Comparison of ENCODE assay signal across 8 cellular contexts in genomic region chr17:76585048-76585648, GRCh38. TPM values are rescaled to one million over a fixed set of nuclear protein-coding genes. Genes with fewer than 3 reads are reported as not detected.
DNase-seq lines count a peak whose midpoint lies in the region; ATAC-seq, FAIRE-seq and TF ChIP-seq lines count a peak whose summit lies in the region.

No MANE protein-coding gene starts in this region.

- FAIRE-seq in GM12891 (lab: Jason Lieb, UNC) = no peak

- H3K4me1 ChIP-seq in CD4-positive, CD25-positive, alpha-beta regulatory T cell (ENCODE audit: control insufficient read depth, insufficient read depth, low read length, poor library complexity, severe bottlenecking) = peaks cover 19% of the 10 kb centered on the region
- H3K4me1 ChIP-seq in muscle layer of duodenum (ENCODE audit: control insufficient read depth in 1 of 2, insufficient read depth in 2 of 2, low read length in 2 of 2) = peaks cover 0 to 24% of the 10 kb centered on the region in 2 donors

- peak overlapping the region in 3 of 4 donors; percentile 59 to 87 (median 74) for H3K4me3 Mint-ChIP-seq in CD4-positive, CD25-positive, alpha-beta regulatory T cell
- H3K4me3 Mint-ChIP-seq in effector memory CD8-positive, alpha-beta T cell = peak overlapping the region; percentile 76 to 77

- peaks cover 0 to 10% (median 0%) of the 10 kb centered on the region in 7 donors for H3K9me3 Mint-ChIP-seq in CD4-positive, CD25-positive, alpha-beta regulatory T cell
- H3K9me3 Mint-ChIP-seq in effector memory CD8-positive, alpha-beta T cell = no peaks in the 10 kb centered on the region

- peaks cover 68% of the 10 kb centered on the region for H3K27me3 Mint-ChIP-seq in CD4-positive, CD25-positive, alpha-beta regulatory T cell
- peaks cover 29 to 47% of the 10 kb centered on the region in 2 donors for H3K27me3 Mint-ChIP-seq in effector memory CD8-positive, alpha-beta T cell

- peaks cover 0 to 29% (median 3%) of the 10 kb centered on the region in 4 donors for H3K4me1 Mint-ChIP-seq in CD4-positive, CD25-positive, alpha-beta regulatory T cell
- no peaks in the 10 kb centered on the region for H3K4me1 Mint-ChIP-seq in effector memory CD8-positive, alpha-beta T cell (ENCODE audit: low read depth in 2 of 2)

- H3K36me3 ChIP-seq in CD4-positive, CD25-positive, alpha-beta regulatory T cell (ENCODE audit: control insufficient read depth, insufficient read depth, low read length) = no peaks in the 10 kb centered on the region
- H3K36me3 ChIP-seq in muscle layer of duodenum (ENCODE audit: control insufficient read depth in 1 of 2, insufficient read depth in 2 of 2, low read length in 2 of 2) = no peaks in the 10 kb centered on the region

- DNase-seq in CD4-positive, CD25-positive, alpha-beta regulatory T cell = no peak
- DNase-seq in NCI-H1048 (lab: John Stamatoyannopoulos, UW) = peak; percentile 12
- no peak for DNase-seq in effector memory CD8-positive, alpha-beta T cell
- no peak for DNase-seq in GM12891 (ENCODE audit: insufficient read length, low spot score)

- no peak overlapping the region for H3K4me3 ChIP-seq in CD4-positive, CD25-positive, alpha-beta regulatory T cell (ENCODE audit: low read depth, low read length)
- H3K4me3 ChIP-seq in muscle layer of duodenum (ENCODE audit: low read depth in 1 of 2, low read length in 2 of 2) = peak overlapping the region; percentile 52 to 78

- no peak overlapping the region for H3K27ac Mint-ChIP-seq in CD4-positive, CD25-positive, alpha-beta regulatory T cell
- H3K27ac Mint-ChIP-seq in effector memory CD8-positive, alpha-beta T cell = peak overlapping the region in 1 of 2 donors; percentile 5

- peaks cover 14% of the 10 kb centered on the region for H3K36me3 Mint-ChIP-seq in CD4-positive, CD25-positive, alpha-beta regulatory T cell
- H3K36me3 Mint-ChIP-seq in effector memory CD8-positive, alpha-beta T cell (ENCODE audit: insufficient read depth) = no peaks in the 10 kb centered on the region

- ATAC-seq in CD4-positive, CD25-positive, alpha-beta regulatory T cell (ENCODE audit: low read depth in 2 of 2) = no peak
- ATAC-seq in effector memory CD8-positive, alpha-beta T cell (replicated peaks) = no peak
- no peak for ATAC-seq in GM21360 (IDR thresholded peaks at IDR 0.05; ENCODE audit: unreplicated experiment)
- no peak for ATAC-seq in GM18517 (IDR thresholded peaks at IDR 0.05; ENCODE audit: unreplicated experiment)
- no peak for ATAC-seq in HG02759 (IDR thresholded peaks at IDR 0.05; ENCODE audit: unreplicated experiment)

- no peak overlapping the region for H3K27ac ChIP-seq in CD4-positive, CD25-positive, alpha-beta regulatory T cell (ENCODE audit: insufficient read depth, low read length, poor library complexity, severe bottlenecking)
- no peak overlapping the region for H3K27ac ChIP-seq in muscle layer of duodenum (ENCODE audit: low read length)

- peaks cover 27% of the 10 kb centered on the region for H3K27me3 ChIP-seq in CD4-positive, CD25-positive, alpha-beta regulatory T cell (ENCODE audit: control insufficient read depth, insufficient read depth, low read length)
- peaks cover 17% of the 10 kb centered on the region for H3K27me3 ChIP-seq in muscle layer of duodenum (ENCODE audit: low read depth, low read length)

- no peak for TF ChIP-seq POLR2A in GM12891 (IDR thresholded peaks at IDR 0.05; ENCODE audit: low read depth, low read length)

- H3K9me3 ChIP-seq in CD4-positive, CD25-positive, alpha-beta regulatory T cell (ENCODE audit: control insufficient read depth in 2 of 2, low read length in 2 of 2) = no peaks in the 10 kb centered on the region
- H3K9me3 ChIP-seq in muscle layer of duodenum (ENCODE audit: control insufficient read depth in 1 of 2, low read length in 2 of 2) = no peaks in the 10 kb centered on the region

TF ChIP-seq in GM12891, 5 proteins besides CTCF, POLR2A, EP300 and RAD21:
- no peak for TF ChIP-seq SPI1 (IDR thresholded peaks at IDR 0.05; ENCODE audit: low read depth, low read length)
- no peak for TF ChIP-seq TAF1 (IDR thresholded peaks at IDR 0.05; ENCODE audit: low read depth, low read length)
- TF ChIP-seq PAX5 (IDR thresholded peaks at IDR 0.05; ENCODE audit: insufficient read depth, low read length, severe bottlenecking) = no peak
- TF ChIP-seq POLR2AphosphoS5 (IDR thresholded peaks at IDR 0.05; ENCODE audit: low read depth, low read length) = no peak
- TF ChIP-seq POU2F2 (IDR thresholded peaks at IDR 0.05; ENCODE audit: low read depth, low read length) = no peak

RNA-seq across cellular contexts. Expression of gene ST6GALNAC2, which starts 0.5 kb away (rescaled TPM):
- 0.39 TPM for total RNA-seq in CD4-positive, CD25-positive, alpha-beta regulatory T cell
- polyA plus RNA-seq in CD4-positive, CD25-positive, alpha-beta regulatory T cell = under 1 TPM in 2 of 4 donors, not detected in 2; 0.08 to 0.13 TPM
- 0.13 TPM for polyA plus RNA-seq in GM12891 (2012; ENCODE audit: low read depth, missing spikeins)

RNA-seq across cellular contexts. Expression of gene PRCD, which starts 45.3 kb away (rescaled TPM):
- total RNA-seq in CD4-positive, CD25-positive, alpha-beta regulatory T cell = not detected
- polyA plus RNA-seq in CD4-positive, CD25-positive, alpha-beta regulatory T cell = under 1 TPM in 1 of 4 donors, not detected in 3; 0.52 TPM
- 0.23 TPM for polyA plus RNA-seq in GM12891 (2012; ENCODE audit: low read depth, missing spikeins)

RNA-seq across cellular contexts. Expression of gene CYGB, which starts 47.6 kb away (rescaled TPM):
- total RNA-seq in CD4-positive, CD25-positive, alpha-beta regulatory T cell = not detected
- polyA plus RNA-seq in CD4-positive, CD25-positive, alpha-beta regulatory T cell = not detected
- not detected for polyA plus RNA-seq in GM12891 (2012; ENCODE audit: low read depth, missing spikeins)

RNA-seq across cellular contexts. Expression of gene ST6GALNAC1, which starts 58.4 kb away (rescaled TPM):
- 8.5 TPM for total RNA-seq in CD4-positive, CD25-positive, alpha-beta regulatory T cell
- 1 to 10 TPM in 3 of 4 donors, under 1 TPM in 1; 0.33 to 3.7 (median 1.9) TPM for polyA plus RNA-seq in CD4-positive, CD25-positive, alpha-beta regulatory T cell
- not detected for polyA plus RNA-seq in GM12891 (2012; ENCODE audit: low read depth, missing spikeins)
